Comparison of ENCODE assay signal across 9 cellular contexts in the genomic region with DNA sequence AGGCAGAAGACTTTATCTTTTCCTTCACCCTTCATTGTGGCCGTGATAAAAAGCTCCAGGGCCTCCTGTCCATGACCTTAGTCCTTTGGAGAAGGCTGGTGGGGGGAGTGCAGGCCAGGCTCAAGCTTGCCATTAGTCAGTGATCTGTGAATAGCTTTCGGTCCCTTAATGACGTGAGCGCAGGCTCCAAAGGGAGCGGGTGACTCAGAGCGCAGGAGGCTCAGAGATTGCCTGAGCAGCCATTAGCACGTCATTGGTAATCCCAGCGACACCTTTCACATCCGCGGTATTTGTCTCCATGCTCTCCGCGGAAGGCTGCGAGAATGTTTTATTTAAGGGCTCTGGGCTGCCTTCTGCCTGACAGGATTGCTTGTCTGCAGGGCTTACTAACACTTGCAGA.
A peak's percentile ranks its signal among the peaks of the same experiment; 100 is the strongest.
DNase-seq lines count a peak whose midpoint lies in the region; ATAC-seq and TF ChIP-seq lines count a peak whose summit lies in the region.
"Had no signal": no experiment of that assay in that cellular context is flagged by ENCODE, and none has a peak within 500 bp of the region (broad histone marks: within the 10 kb centered on the region; RNA-seq: fewer than 3 reads in every experiment).

No MANE protein-coding gene starts in this region.

- peaks cover 3% of the 10 kb centered on the region for H3K9me3 Mint-ChIP-seq in activated CD8-positive, alpha-beta T cell treated with anti-CD3 and anti-CD28 coated beads for 36 hours
- H3K9me3 Mint-ChIP-seq in activated CD8-positive, alpha-beta T cell treated with anti-CD3 and anti-CD28 coated beads, Interleukin-2, amount 10 ng/mL, durations not matched to agents 7 days and 5 days (ENCODE audit: insufficient read depth) = no peaks in the 10 kb centered on the region
- H3K9me3 Mint-ChIP-seq in activated T-helper 1 cell treated with anti-CD3 and anti-CD28 coated beads, Interleukin-12 subunit alpha, Interleukin-12 subunit beta, Interleukin-2, Interleukin-4 antibody, amounts not matched to agents 30 ng/mL and 10 ng/mL and 1 ng/mL, durations not matched to agents 14 hours and 24 hours and 36 hours = peaks cover 5% of the 10 kb centered on the region

- H3K4me3 Mint-ChIP-seq in activated CD8-positive, alpha-beta T cell treated with anti-CD3 and anti-CD28 coated beads for 36 hours = no peak overlapping the region
- H3K4me3 Mint-ChIP-seq in activated CD8-positive, alpha-beta T cell treated with anti-CD3 and anti-CD28 coated beads, Interleukin-2, amount 10 ng/mL, durations not matched to agents 7 days and 5 days = no peak overlapping the region
- no peak overlapping the region for H3K4me3 Mint-ChIP-seq in activated T-helper 1 cell treated with anti-CD3 and anti-CD28 coated beads, Interleukin-12 subunit alpha, Interleukin-12 subunit beta, Interleukin-2, Interleukin-4 antibody, amounts not matched to agents 30 ng/mL and 10 ng/mL and 1 ng/mL, durations not matched to agents 14 hours and 24 hours and 36 hours

- no peaks in the 10 kb centered on the region for H3K27me3 ChIP-seq in colonic mucosa
- H3K27me3 ChIP-seq in kidney epithelial cell (ENCODE audit: control insufficient read depth, insufficient read depth, low read length) = no peaks in the 10 kb centered on the region
- H3K27me3 ChIP-seq in subcutaneous abdominal adipose tissue (ENCODE audit: control insufficient read depth in 5 of 5, insufficient read depth in 4 of 5, low read length in 5 of 5) = no peaks in the 10 kb centered on the region
- H3K27me3 ChIP-seq: BLaER1 treated with 17β-estradiol and CSF1 and Interleukin-3, amounts not matched to agents 10 nM and 100 nM had no signal

- no peak for ATAC-seq in activated CD8-positive, alpha-beta T cell treated with anti-CD3 and anti-CD28 coated beads for 36 hours
- no peak for ATAC-seq in activated CD8-positive, alpha-beta T cell treated with anti-CD3 and anti-CD28 coated beads, Interleukin-2, amount 10 ng/mL, durations not matched to agents 7 days and 5 days
- no peak for ATAC-seq in HG02885 (IDR thresholded peaks at IDR 0.05; ENCODE audit: poor library complexity, unreplicated experiment)
- no peak for ATAC-seq in GM19324 (IDR thresholded peaks at IDR 0.05; ENCODE audit: low FRiP score, unreplicated experiment)

- H3K4me3 ChIP-seq in colonic mucosa (no peak overlapping the region), kidney epithelial cell (ENCODE audit: low read depth, low read length) (peak overlapping the region; percentile 24), subcutaneous abdominal adipose tissue (ENCODE audit: low read depth in 1 of 5, low read length in 5 of 5) (peak overlapping the region in 3 of 5 donors; percentile 1 to 29 (median 17))
- H3K4me3 ChIP-seq: BLaER1 treated with 17β-estradiol and CSF1 and Interleukin-3, amounts not matched to agents 10 nM and 100 nM had no signal

- no peak overlapping the region for H3K27ac Mint-ChIP-seq in activated CD8-positive, alpha-beta T cell treated with anti-CD3 and anti-CD28 coated beads for 36 hours
- H3K27ac Mint-ChIP-seq in activated CD8-positive, alpha-beta T cell treated with anti-CD3 and anti-CD28 coated beads, Interleukin-2, amount 10 ng/mL, durations not matched to agents 7 days and 5 days = no peak overlapping the region
- H3K27ac Mint-ChIP-seq in activated T-helper 1 cell treated with anti-CD3 and anti-CD28 coated beads, Interleukin-12 subunit alpha, Interleukin-12 subunit beta, Interleukin-2, Interleukin-4 antibody, amounts not matched to agents 30 ng/mL and 10 ng/mL and 1 ng/mL, durations not matched to agents 14 hours and 24 hours and 36 hours = no peak overlapping the region

- POLR2A ChIA-PET in activated CD8-positive, alpha-beta T cell treated with anti-CD3 and anti-CD28 coated beads for 36 hours (lab: Charles Lee) = no interaction called here
- POLR2A ChIA-PET in activated CD8-positive, alpha-beta T cell treated with anti-CD3 and anti-CD28 coated beads, Interleukin-2, amount 10 ng/mL, durations not matched to agents 7 days and 5 days (lab: Charles Lee) = no interaction called here

- H3K36me3 Mint-ChIP-seq in activated CD8-positive, alpha-beta T cell treated with anti-CD3 and anti-CD28 coated beads for 36 hours (ENCODE audit: low read depth) = no peaks in the 10 kb centered on the region
- H3K36me3 Mint-ChIP-seq in activated CD8-positive, alpha-beta T cell treated with anti-CD3 and anti-CD28 coated beads, Interleukin-2, amount 10 ng/mL, durations not matched to agents 7 days and 5 days (ENCODE audit: low read depth) = no peaks in the 10 kb centered on the region
- no peaks in the 10 kb centered on the region for H3K36me3 Mint-ChIP-seq in activated T-helper 1 cell treated with anti-CD3 and anti-CD28 coated beads, Interleukin-12 subunit alpha, Interleukin-12 subunit beta, Interleukin-2, Interleukin-4 antibody, amounts not matched to agents 30 ng/mL and 10 ng/mL and 1 ng/mL, durations not matched to agents 14 hours and 24 hours and 36 hours (ENCODE audit: low read depth)

- H3K4me1 Mint-ChIP-seq in activated CD8-positive, alpha-beta T cell treated with anti-CD3 and anti-CD28 coated beads for 36 hours (ENCODE audit: low read depth) = no peaks in the 10 kb centered on the region
- no peaks in the 10 kb centered on the region for H3K4me1 Mint-ChIP-seq in activated CD8-positive, alpha-beta T cell treated with anti-CD3 and anti-CD28 coated beads, Interleukin-2, amount 10 ng/mL, durations not matched to agents 7 days and 5 days (ENCODE audit: low read depth)
- no peaks in the 10 kb centered on the region for H3K4me1 Mint-ChIP-seq in activated T-helper 1 cell treated with anti-CD3 and anti-CD28 coated beads, Interleukin-12 subunit alpha, Interleukin-12 subunit beta, Interleukin-2, Interleukin-4 antibody, amounts not matched to agents 30 ng/mL and 10 ng/mL and 1 ng/mL, durations not matched to agents 14 hours and 24 hours and 36 hours (ENCODE audit: low read depth)

- H3K9me3 ChIP-seq in colonic mucosa = no peaks in the 10 kb centered on the region
- H3K9me3 ChIP-seq in subcutaneous abdominal adipose tissue (ENCODE audit: control insufficient read depth in 5 of 5, low read length in 5 of 5) = no peaks in the 10 kb centered on the region
- H3K9me3 ChIP-seq: BLaER1 treated with 17β-estradiol and CSF1 and Interleukin-3, amounts not matched to agents 10 nM and 100 nM had no signal

- no peaks in the 10 kb centered on the region for H3K4me1 ChIP-seq in colonic mucosa
- H3K4me1 ChIP-seq in subcutaneous abdominal adipose tissue (ENCODE audit: control insufficient read depth in 5 of 5, insufficient read depth in 5 of 5, low read length in 5 of 5) = peaks cover 0 to 11% (median 3%) of the 10 kb centered on the region in 5 donors
- H3K4me1 ChIP-seq: BLaER1 treated with 17β-estradiol and CSF1 and Interleukin-3, amounts not matched to agents 10 nM and 100 nM had no signal

- H3K27ac ChIP-seq in colonic mucosa (no peak overlapping the region), subcutaneous abdominal adipose tissue (ENCODE audit: low read depth, low read length) (no peak overlapping the region)
- H3K27ac ChIP-seq: BLaER1 treated with 17β-estradiol and CSF1 and Interleukin-3, amounts not matched to agents 10 nM and 100 nM had no signal

- H3K9ac ChIP-seq in colonic mucosa (ENCODE audit: low read depth in 2 of 2, low read length in 2 of 2) (no peak overlapping the region), subcutaneous abdominal adipose tissue (ENCODE audit: low read length in 5 of 5) (no peak overlapping the region)
- H3K9ac ChIP-seq: BLaER1 treated with 17β-estradiol and CSF1 and Interleukin-3, amounts not matched to agents 10 nM and 100 nM had no signal

- peak; percentile 4 for DNase-seq in activated CD8-positive, alpha-beta T cell treated with anti-CD3 and anti-CD28 coated beads for 36 hours
- no peak for DNase-seq in activated CD8-positive, alpha-beta T cell treated with anti-CD3 and anti-CD28 coated beads, Interleukin-2, amount 10 ng/mL, durations not matched to agents 7 days and 5 days
- DNase-seq in colonic mucosa (peak; percentile 31), kidney epithelial cell (ENCODE audit: low read depth) (peak; percentile 66)
- DNase-seq in activated T-helper 1 cell treated with anti-CD3 and anti-CD28 coated beads, Interleukin-12 subunit alpha, Interleukin-12 subunit beta, Interleukin-2, Interleukin-4 antibody, amounts not matched to agents 30 ng/mL and 10 ng/mL and 1 ng/mL, durations not matched to agents 14 hours and 24 hours and 36 hours (ENCODE audit: low spot score) = no peak

- peaks cover 5% of the 10 kb centered on the region for H3K27me3 Mint-ChIP-seq in activated CD8-positive, alpha-beta T cell treated with anti-CD3 and anti-CD28 coated beads for 36 hours
- H3K27me3 Mint-ChIP-seq in activated CD8-positive, alpha-beta T cell treated with anti-CD3 and anti-CD28 coated beads, Interleukin-2, amount 10 ng/mL, durations not matched to agents 7 days and 5 days (ENCODE audit: low read depth) = no peaks in the 10 kb centered on the region
- H3K27me3 Mint-ChIP-seq in activated T-helper 1 cell treated with anti-CD3 and anti-CD28 coated beads, Interleukin-12 subunit alpha, Interleukin-12 subunit beta, Interleukin-2, Interleukin-4 antibody, amounts not matched to agents 30 ng/mL and 10 ng/mL and 1 ng/mL, durations not matched to agents 14 hours and 24 hours and 36 hours (ENCODE audit: insufficient read depth) = no peaks in the 10 kb centered on the region

- TF ChIP-seq CTCF in activated CD8-positive, alpha-beta T cell treated with anti-CD3 and anti-CD28 coated beads for 36 hours (IDR thresholded peaks at IDR 0.05) = no peak
- TF ChIP-seq CTCF in colonic mucosa (IDR thresholded peaks at IDR 0.05) (no peak), kidney epithelial cell (IDR thresholded peaks at IDR 0.05; ENCODE audit: insufficient read depth, low read length, poor library complexity, severe bottlenecking) (no peak)

- intact Hi-C loops in activated CD8-positive, alpha-beta T cell treated with anti-CD3 and anti-CD28 coated beads for 36 hours (cut with micrococcal nuclease) = no loop called here
- intact Hi-C loops in colonic mucosa (cut with DNase I) = no loop called here
- intact Hi-C loops in activated T-helper 1 cell treated with anti-CD3 and anti-CD28 coated beads, Interleukin-12 subunit alpha, Interleukin-12 subunit beta, Interleukin-2, Interleukin-4 antibody, amounts not matched to agents 30 ng/mL and 10 ng/mL and 1 ng/mL, durations not matched to agents 14 hours and 24 hours and 36 hours (cut with micrococcal nuclease) = no loop called here

- CTCF ChIA-PET in activated CD8-positive, alpha-beta T cell treated with anti-CD3 and anti-CD28 coated beads for 36 hours (lab: Charles Lee) = no interaction called here
- CTCF ChIA-PET in activated CD8-positive, alpha-beta T cell treated with anti-CD3 and anti-CD28 coated beads, Interleukin-2, amount 10 ng/mL, durations not matched to agents 7 days and 5 days (lab: Charles Lee) = no interaction called here

- no peaks in the 10 kb centered on the region for H3K36me3 ChIP-seq in colonic mucosa
- no peaks in the 10 kb centered on the region for H3K36me3 ChIP-seq in kidney epithelial cell (ENCODE audit: control insufficient read depth, insufficient read depth, low read length)
- no peaks in the 10 kb centered on the region for H3K36me3 ChIP-seq in subcutaneous abdominal adipose tissue (ENCODE audit: control insufficient read depth in 5 of 5, insufficient read depth in 5 of 5, low read length in 5 of 5)
- H3K36me3 ChIP-seq: BLaER1 treated with 17β-estradiol and CSF1 and Interleukin-3, amounts not matched to agents 10 nM and 100 nM had no signal

Comparison
In these comparisons a context has a peak if more than half of its experiments do, and no peak if none do; other contexts are left out.
1. DNase-seq: peak in activated CD8-positive, alpha-beta T cell treated with anti-CD3 and anti-CD28 coated beads for 36 hours (single experiment), colonic mucosa (single experiment) and kidney epithelial cell (single experiment); none in activated CD8-positive, alpha-beta T cell treated with anti-CD3 and anti-CD28 coated beads, Interleukin-2, amount 10 ng/mL, durations not matched to agents 7 days and 5 days (single experiment) and activated T-helper 1 cell treated with anti-CD3 and anti-CD28 coated beads, Interleukin-12 subunit alpha, Interleukin-12 subunit beta, Interleukin-2, Interleukin-4 antibody, amounts not matched to agents 30 ng/mL and 10 ng/mL and 1 ng/mL, durations not matched to agents 14 hours and 24 hours and 36 hours (single experiment).